In genomic region chr18:37537868-37538525, GRCh38 we compare ENCODE assay signal across 8 cellular contexts. TPM values are rescaled to one million over a fixed set of nuclear protein-coding genes. Genes with fewer than 3 reads are reported as not detected.
A peak's percentile ranks its signal among the peaks of the same experiment; 100 is the strongest.
DNase-seq lines count a peak whose midpoint lies in the region; ATAC-seq and TF ChIP-seq lines count a peak whose summit lies in the region.

No MANE protein-coding gene starts in this region.

- peak overlapping the region; percentile 36; the same call in 1 of the 2 replicates for H2AFZ ChIP-seq in OCI-LY7 (ENCODE audit: low read length)

- DNase-seq in DMS153 (lab: John Stamatoyannopoulos, UW) (peak; percentile 14), OCI-LY7 (ENCODE audit: low spot score) (peak; percentile 62), left cardiac atrium (peak; percentile 77), retina (peak; percentile 93), NCI-H2029 (lab: John Stamatoyannopoulos, UW) (no peak)
- DNase-seq in activated naive CD8-positive, alpha-beta T cell treated with anti-CD3 and anti-CD28 coated beads, Interleukin-2, amount 50 U/mL, for 24 hours, result peak; percentile 63

- H3K4me2 ChIP-seq in OCI-LY7 (ENCODE audit: low read length), result 0 out of 2 replicates have a peak overlapping the region, but pooled peaks have one; percentile 20

- no peaks in the 10 kb centered on the region for H3K4me1 Mint-ChIP-seq in activated naive CD8-positive, alpha-beta T cell treated with anti-CD3 and anti-CD28 coated beads, Interleukin-2, amount 50 U/mL, for 24 hours

- CTCF ChIA-PET in OCI-LY7 (lab: Charles Lee; ENCODE audit: unreplicated experiment), result no interaction called here

- intact Hi-C loops in OCI-LY7 (cut with micrococcal nuclease; ENCODE audit: unreplicated experiment), result loop anchor here (1.0 to 5.0 kb wide), 3 partner anchors 61 to 151 kb away; no protein-coding TSS in a partner anchor
- intact Hi-C loops in left cardiac atrium (cut with DNase I), result loop anchor here (2.0 to 10.0 kb wide), 3 partner anchors 93 to 195 kb away; no protein-coding TSS in a partner anchor

- H3K27ac ChIP-seq in OCI-LY7 (ENCODE audit: low read depth, low read length, poor library complexity, severe bottlenecking), result no peak overlapping the region

- H3K36me3 Mint-ChIP-seq in activated naive CD8-positive, alpha-beta T cell treated with anti-CD3 and anti-CD28 coated beads, Interleukin-2, amount 50 U/mL, for 24 hours (ENCODE audit: low read depth), result no peaks in the 10 kb centered on the region

- peaks cover 48% of the 10 kb centered on the region for H3K4me1 ChIP-seq in OCI-LY7 (ENCODE audit: insufficient read depth, low read length, poor library complexity, severe bottlenecking)

- ATAC-seq in GM19455 (IDR thresholded peaks at IDR 0.05; ENCODE audit: unreplicated experiment), result peak; percentile 57
- peak; percentile 60 for ATAC-seq in HG03558 (IDR thresholded peaks at IDR 0.05; ENCODE audit: extremely low read depth, unreplicated experiment)
- ATAC-seq in activated naive CD8-positive, alpha-beta T cell treated with anti-CD3 and anti-CD28 coated beads, Interleukin-2, amount 50 U/mL, for 24 hours, result peak; percentile 47
- peak; percentile 86 to 89 for ATAC-seq in left cardiac atrium

- H3K27ac Mint-ChIP-seq in activated naive CD8-positive, alpha-beta T cell treated with anti-CD3 and anti-CD28 coated beads, Interleukin-2, amount 50 U/mL, for 24 hours, result no peak overlapping the region

- no peaks in the 10 kb centered on the region for H3K9me2 ChIP-seq in OCI-LY7 (ENCODE audit: insufficient read depth, low read length)

- H3K4me3 Mint-ChIP-seq in activated naive CD8-positive, alpha-beta T cell treated with anti-CD3 and anti-CD28 coated beads, Interleukin-2, amount 50 U/mL, for 24 hours, result no peak overlapping the region

- no peak overlapping the region for H3K4me3 ChIP-seq in OCI-LY7 (ENCODE audit: low read depth, low read length, poor library complexity, severe bottlenecking)

- no peaks in the 10 kb centered on the region for H4K20me1 ChIP-seq in OCI-LY7 (ENCODE audit: insufficient read depth, low read length)

- BruUV-seq in OCI-LY7 (replicated peaks; lab: Mats Ljungman, UMichigan), result no TSS peak

- no peaks in the 10 kb centered on the region for H3K36me3 ChIP-seq in OCI-LY7 (ENCODE audit: insufficient read depth, low read length)

- peaks cover 25% of the 10 kb centered on the region for H3K27me3 Mint-ChIP-seq in activated naive CD8-positive, alpha-beta T cell treated with anti-CD3 and anti-CD28 coated beads, Interleukin-2, amount 50 U/mL, for 24 hours

- H3K9me3 Mint-ChIP-seq in activated naive CD8-positive, alpha-beta T cell treated with anti-CD3 and anti-CD28 coated beads, Interleukin-2, amount 50 U/mL, for 24 hours, result no peaks in the 10 kb centered on the region

- POLR2A ChIA-PET in OCI-LY7 (lab: Charles Lee), result interaction anchor here (0.6 kb wide), 1 partner anchor 10 kb away, joined by 3 read pairs; no protein-coding TSS in a partner anchor

- no peaks in the 10 kb centered on the region for H3K79me2 ChIP-seq in OCI-LY7 (ENCODE audit: insufficient read depth, low read depth, low read length)

- H3K9me3 ChIP-seq in OCI-LY7 (ENCODE audit: low read length), result no peaks in the 10 kb centered on the region

- peak; percentile 73 for TF ChIP-seq CTCF in OCI-LY7 (conservative IDR thresholded peaks at IDR 0.05; ENCODE audit: low read length)

RNA-seq across cellular contexts. Expression of gene CELF4, which starts 27.6 kb away (rescaled TPM):
- not detected in 2 replicates for total RNA-seq in OCI-LY7 (2014; rRNA removed; shearing (Covaris generic))
- total RNA-seq in OCI-LY7 (2022), result not detected in 2 replicates
- under 1 TPM; 0.32 to 0.79 TPM for total RNA-seq in left cardiac atrium
